In genomic region chr4:173420324-173420752, GRCh38 we compare ENCODE assay signal across 8 cellular contexts. TPM values are rescaled to one million over a fixed set of nuclear protein-coding genes. Genes with fewer than 3 reads are reported as not detected.
A peak's percentile ranks its signal among the peaks of the same experiment; 100 is the strongest.
DNase-seq lines count a peak whose midpoint lies in the region; ATAC-seq, FAIRE-seq and TF ChIP-seq lines count a peak whose summit lies in the region.

No MANE protein-coding gene starts in this region.

- FAIRE-seq in pancreas (lab: Jason Lieb, UNC) = peak; percentile 78

- peak; percentile 83 for TF ChIP-seq CTCF in OCI-LY7 (conservative IDR thresholded peaks at IDR 0.05; ENCODE audit: low read length)
- TF ChIP-seq CTCF in endothelial cell (IDR thresholded peaks at IDR 0.05; ENCODE audit: unreplicated experiment) = peak; percentile 55
- TF ChIP-seq CTCF in pancreas (IDR thresholded peaks at IDR 0.05) = peak in 2 of 4 donors; percentile 17 to 34

- H3K36me3 Mint-ChIP-seq in endothelial cell (ENCODE audit: low read depth, unreplicated experiment) = no peaks in the 10 kb centered on the region
- H3K36me3 Mint-ChIP-seq in activated CD4-positive, alpha-beta T cell treated with anti-CD3 and anti-CD28 coated beads, Interleukin-2, amount 10 ng/mL, durations not matched to agents 7 days and 5 days (ENCODE audit: low read depth) = no peaks in the 10 kb centered on the region

- POLR2A ChIA-PET in OCI-LY7 (lab: Charles Lee) = interaction anchor here (0.6 to 2.3 kb wide), 18 partner anchors 9 to 407 kb away, joined by 3 to 12 read pairs (median 3); partner anchors contain the start of gene SAP30
- POLR2A ChIA-PET in activated CD4-positive, alpha-beta T cell treated with anti-CD3 and anti-CD28 coated beads, Interleukin-2, amount 10 ng/mL, durations not matched to agents 7 days and 5 days (lab: Charles Lee) = interaction anchor here (0.7 kb wide), 1 partner anchor 86 kb away, joined by 4 read pairs; the partner anchor contains the start of gene HMGB2

- WGBS in pancreas, 2 donors = 7% methylated on average over 4 of the region's 4 CpGs

- CTCF ChIA-PET in OCI-LY7 (lab: Charles Lee; ENCODE audit: unreplicated experiment) = interaction anchor here (0.7 to 1.9 kb wide), 4 partner anchors 8 to 407 kb away, joined by 3 to 5 read pairs (median 4); no protein-coding TSS in a partner anchor
- CTCF ChIA-PET in activated CD4-positive, alpha-beta T cell treated with anti-CD3 and anti-CD28 coated beads, Interleukin-2, amount 10 ng/mL, durations not matched to agents 7 days and 5 days (lab: Charles Lee) = interaction anchor here (0.6 to 2.4 kb wide), 17 partner anchors 8 to 407 kb away, joined by 3 to 8 read pairs (median 3); no protein-coding TSS in a partner anchor

- peaks cover 2% of the 10 kb centered on the region for H3K27me3 Mint-ChIP-seq in endothelial cell (ENCODE audit: unreplicated experiment)
- no peaks in the 10 kb centered on the region for H3K27me3 Mint-ChIP-seq in activated CD4-positive, alpha-beta T cell treated with anti-CD3 and anti-CD28 coated beads, Interleukin-2, amount 10 ng/mL, durations not matched to agents 7 days and 5 days

- peaks cover 29% of the 10 kb centered on the region for H3K4me1 Mint-ChIP-seq in endothelial cell (ENCODE audit: unreplicated experiment)
- peaks cover 17% of the 10 kb centered on the region for H3K4me1 Mint-ChIP-seq in activated CD4-positive, alpha-beta T cell treated with anti-CD3 and anti-CD28 coated beads, Interleukin-2, amount 10 ng/mL, durations not matched to agents 7 days and 5 days

- H4K20me1 ChIP-seq in OCI-LY7 (ENCODE audit: insufficient read depth, low read length) = no peaks in the 10 kb centered on the region

- H3K4me3 ChIP-seq in OCI-LY7 (ENCODE audit: low read depth, low read length, poor library complexity, severe bottlenecking) = no peak overlapping the region
- no peak overlapping the region for H3K4me3 ChIP-seq in pancreas

- H3K9me2 ChIP-seq in OCI-LY7 (ENCODE audit: insufficient read depth, low read length) = no peaks in the 10 kb centered on the region

- H3K79me2 ChIP-seq in OCI-LY7 (ENCODE audit: insufficient read depth, low read depth, low read length) = no peaks in the 10 kb centered on the region

- H3K9me3 ChIP-seq in OCI-LY7 (ENCODE audit: low read length) (no peaks in the 10 kb centered on the region), pancreas (no peaks in the 10 kb centered on the region)

- DNase-seq in GM03348 (ENCODE audit: low spot score) (peak; percentile 44), OCI-LY7 (ENCODE audit: low spot score) (peak; percentile 35), endothelial cell (ENCODE audit: low spot score) (no peak), pancreas (no peak), islet precursor cell (no peak)
- DNase-seq in activated CD4-positive, alpha-beta T cell treated with anti-CD3 and anti-CD28 coated beads, Interleukin-2, amount 10 ng/mL, durations not matched to agents 7 days and 5 days = no peak
- DNase-seq in activated effector memory CD4-positive, alpha-beta T cell treated with Interleukin-2 at 50 U/mL for 16 hours = no peak

- no peak overlapping the region for H3K4me2 ChIP-seq in OCI-LY7 (ENCODE audit: low read length)

- peak overlapping the region; percentile 36; the same call in 1 of the 2 replicates for H2AFZ ChIP-seq in OCI-LY7 (ENCODE audit: low read length)

- H3K27ac ChIP-seq in OCI-LY7 (ENCODE audit: low read depth, low read length, poor library complexity, severe bottlenecking) = no peak overlapping the region
- no peak overlapping the region for H3K27ac ChIP-seq in pancreas

- ATAC-seq in HG02678 (IDR thresholded peaks at IDR 0.05; ENCODE audit: unreplicated experiment) = peak; percentile 50
- ATAC-seq in pancreas = peak in 3 of 4 donors; percentile 36 to 56 (median 36)

- no peaks in the 10 kb centered on the region for H3K36me3 ChIP-seq in OCI-LY7 (ENCODE audit: insufficient read depth, low read length)
- no peaks in the 10 kb centered on the region for H3K36me3 ChIP-seq in pancreas

- intact Hi-C loops in OCI-LY7 (cut with micrococcal nuclease; ENCODE audit: unreplicated experiment) (loop anchor here (2.0 kb wide), 1 partner anchor 74 kb away; no protein-coding TSS in a partner anchor), pancreas (cut with DNase I) (loop anchor here in 1 of 3 donors (10.0 kb wide), 1 partner anchor 74 kb away; no protein-coding TSS in a partner anchor)

- no peaks in the 10 kb centered on the region for H3K27me3 ChIP-seq in pancreas

- BruUV-seq in OCI-LY7 (replicated peaks; lab: Mats Ljungman, UMichigan) = no TSS peak

- no peaks in the 10 kb centered on the region for H3K9me3 Mint-ChIP-seq in endothelial cell (ENCODE audit: unreplicated experiment)
- peaks cover 4% of the 10 kb centered on the region for H3K9me3 Mint-ChIP-seq in activated CD4-positive, alpha-beta T cell treated with anti-CD3 and anti-CD28 coated beads, Interleukin-2, amount 10 ng/mL, durations not matched to agents 7 days and 5 days

- no peak overlapping the region for H3K27ac Mint-ChIP-seq in endothelial cell (ENCODE audit: unreplicated experiment)
- H3K27ac Mint-ChIP-seq in activated CD4-positive, alpha-beta T cell treated with anti-CD3 and anti-CD28 coated beads, Interleukin-2, amount 10 ng/mL, durations not matched to agents 7 days and 5 days = no peak overlapping the region

- H3K4me1 ChIP-seq in OCI-LY7 (ENCODE audit: insufficient read depth, low read length, poor library complexity, severe bottlenecking) = no peaks in the 10 kb centered on the region
- H3K4me1 ChIP-seq in pancreas = peaks cover 0 to 4% (median 0%) of the 10 kb centered on the region in 3 donors

- no peak overlapping the region for H3K4me3 Mint-ChIP-seq in endothelial cell (ENCODE audit: unreplicated experiment)
- no peak overlapping the region for H3K4me3 Mint-ChIP-seq in activated CD4-positive, alpha-beta T cell treated with anti-CD3 and anti-CD28 coated beads, Interleukin-2, amount 10 ng/mL, durations not matched to agents 7 days and 5 days

RNA-seq across cellular contexts. Expression of gene SCRG1, which starts 21.4 kb away (rescaled TPM):
- total RNA-seq in OCI-LY7 (2014; rRNA removed; shearing (Covaris generic)) = not detected in 2 replicates
- total RNA-seq in OCI-LY7 (2022) (not detected in 2 replicates), endothelial cell (ENCODE audit: unreplicated experiment) (not detected), pancreas (under 1 TPM in 4 of 6 donors, not detected in 2; 0.06 to 0.43 (median 0.35) TPM)
- under 1 TPM; 0.14 to 0.38 TPM for polyA plus RNA-seq in pancreas
- total RNA-seq in activated CD4-positive, alpha-beta T cell treated with anti-CD3 and anti-CD28 coated beads, Interleukin-2, amount 10 ng/mL, durations not matched to agents 7 days and 5 days = not detected

RNA-seq across cellular contexts. Expression of gene SAP30, which starts 49.6 kb away (rescaled TPM):
- total RNA-seq in OCI-LY7 (2014; rRNA removed; shearing (Covaris generic)) = 63.5 and 86.2 TPM in 2 replicates
- 49.3 and 56.0 TPM in 2 replicates for total RNA-seq in OCI-LY7 (2022)
- total RNA-seq in endothelial cell (ENCODE audit: unreplicated experiment) = 22.2 TPM
- total RNA-seq in pancreas = 1 to 10 TPM; 2.8 to 7.5 (median 4.0) TPM
- polyA plus RNA-seq in pancreas = 1 to 10 TPM; 2.3 to 4.6 TPM
- total RNA-seq in activated CD4-positive, alpha-beta T cell treated with anti-CD3 and anti-CD28 coated beads, Interleukin-2, amount 10 ng/mL, durations not matched to agents 7 days and 5 days = 10 to 100 TPM; 15.2 to 22.0 TPM

Comparison
In these comparisons a context has a peak if more than half of its experiments do, and no peak if none do; other contexts are left out.
1. DNase-seq: peak in GM03348 (single experiment) and OCI-LY7 (single experiment); none in endothelial cell (single experiment), pancreas (0 of 6), islet precursor cell (single experiment), activated CD4-positive, alpha-beta T cell treated with anti-CD3 and anti-CD28 coated beads, Interleukin-2, amount 10 ng/mL, durations not matched to agents 7 days and 5 days (single experiment) and activated effector memory CD4-positive, alpha-beta T cell treated with Interleukin-2 at 50 U/mL for 16 hours (single experiment).